ENCODE assay signal across 8 cellular contexts in the genomic region with DNA sequence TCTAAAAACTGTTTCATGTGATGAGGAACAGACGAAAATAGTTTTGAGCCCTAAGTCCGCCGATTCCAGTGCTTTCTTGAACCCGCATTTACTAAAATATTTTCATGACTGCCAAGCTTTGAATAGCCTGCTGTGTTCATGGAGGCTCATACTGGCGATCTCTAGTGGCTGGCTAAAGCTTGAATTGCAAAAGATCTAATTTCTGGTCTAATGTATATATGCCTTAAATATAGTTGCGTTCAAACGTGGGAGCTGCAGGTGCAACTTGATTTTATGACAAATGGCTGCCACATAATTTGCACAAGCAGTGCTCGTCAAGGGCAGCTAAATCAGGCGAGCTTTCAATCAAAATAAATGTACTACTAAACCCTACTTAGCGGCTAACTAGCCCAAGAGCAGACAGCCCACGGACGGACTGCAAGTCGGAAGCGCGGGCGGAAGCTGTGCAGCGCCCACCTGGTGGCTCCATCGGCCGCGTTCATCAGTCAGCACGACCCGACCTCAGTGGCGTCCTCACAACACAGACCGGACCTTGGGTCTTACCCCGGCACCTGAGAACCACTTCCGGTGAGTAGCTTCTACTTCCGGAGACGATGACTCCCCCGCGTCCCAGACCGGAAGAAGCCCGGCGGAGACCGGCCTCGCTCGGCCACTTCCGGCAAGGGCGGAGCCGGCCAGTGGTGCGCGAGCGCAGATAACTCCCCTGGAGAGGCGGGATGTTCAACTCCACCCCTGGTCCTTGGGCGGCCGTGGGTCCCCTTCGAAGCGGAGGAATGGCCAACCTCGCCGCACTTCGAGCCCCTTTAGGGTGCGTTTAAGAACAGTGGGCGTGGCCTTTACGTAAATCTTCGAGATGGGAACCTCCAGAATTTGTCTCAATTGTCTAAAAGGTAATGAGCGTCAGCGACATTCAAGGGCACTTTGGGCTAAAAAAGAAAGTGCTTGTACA. TPM values are rescaled to one million over a fixed set of nuclear protein-coding genes. Genes with fewer than 3 reads are reported as not detected.
DNase-seq lines count a peak whose midpoint lies in the region; ATAC-seq and TF ChIP-seq lines count a peak whose summit lies in the region.

No MANE protein-coding gene starts in this region.

- no peaks in the 10 kb centered on the region for H3K9me3 ChIP-seq in prostate gland

- H3K27me3 ChIP-seq in prostate gland (replicated peaks; ENCODE audit: insufficient read depth), result no peaks in the 10 kb centered on the region

- H3K4me3 ChIP-seq in prostate gland, result peak overlapping the region; percentile 42 to 57
- H3K4me3 ChIP-seq in urinary bladder (ENCODE audit: low read depth, low read length), result peak overlapping the region; percentile 54

- peak; percentile 95 for DNase-seq in GM13976 (ENCODE audit: low spot score)
- peak; percentile 95 for DNase-seq in NCI-H1436 (lab: John Stamatoyannopoulos, UW)
- DNase-seq in T-cell, result peak; percentile 36 to 83 (median 62)
- peak; percentile 76 to 97 (median 93) for DNase-seq in amygdala (lab: John Stamatoyannopoulos, UW)
- DNase-seq in left ventricle myocardium superior, result peak; percentile 97
- DNase-seq in prostate gland (ENCODE audit: low spot score), result peak; percentile 90

- H3K27ac ChIP-seq in prostate gland, result peak overlapping the region; percentile 73 to 82
- peak overlapping the region; percentile 80 for H3K27ac ChIP-seq in urinary bladder (ENCODE audit: low read depth)

- H3K9me3 Mint-ChIP-seq in T-cell, result no peaks in the 10 kb centered on the region

- CTCF ChIA-PET in T-cell (lab: Charles Lee), result interaction anchor here (0.5 to 0.7 kb wide), 4 partner anchors 9 to 1184 kb away, joined by 3 read pairs; a partner anchor contains a TSS

- TF ChIP-seq POLR2A in prostate gland (IDR thresholded peaks at IDR 0.05), result peak; percentile 49

- peaks cover 7% of the 10 kb centered on the region for H3K4me1 ChIP-seq in prostate gland (replicated peaks)
- H3K4me1 ChIP-seq in urinary bladder (ENCODE audit: insufficient read depth), result no peaks in the 10 kb centered on the region

- H3K4me1 Mint-ChIP-seq in T-cell, result peaks cover 43 to 50% (median 48%) of the 10 kb centered on the region in 3 donors

- peaks cover 20% of the 10 kb centered on the region for H3K36me3 Mint-ChIP-seq in T-cell

- intact Hi-C loops in left ventricle myocardium superior (cut with micrococcal nuclease) (no loop called here), prostate gland (cut with DNase I) (no loop called here)

- TF ChIP-seq CTCF in GM13976 (IDR thresholded peaks at IDR 0.05; ENCODE audit: borderline replicate concordance, control extremely low read depth, extremely low read depth, insufficient read depth, missing control alignments) (peak; percentile 14), prostate gland (IDR thresholded peaks at IDR 0.05) (peak in 2 of 4 experiments; percentile 34 to 37)

- in situ Hi-C loops in GM13976 (cut with MboI; ENCODE audit: low sequenced_read_pairs, unreplicated experiment), result no loop called here

- peak overlapping the region; percentile 97 to 98 for H3K27ac Mint-ChIP-seq in T-cell

- POLR2A ChIA-PET in T-cell (lab: Charles Lee), result interaction anchor here in 1 of 2 donors (0.5 to 1.2 kb wide), 2 partner anchors 702 to 1994 kb away, joined by 3 to 9 read pairs; a partner anchor contains a TSS

- H3K36me3 ChIP-seq in prostate gland (peaks cover 0 to 19% of the 10 kb centered on the region in 2 donors), urinary bladder (ENCODE audit: insufficient read depth) (no peaks in the 10 kb centered on the region)

- WGBS in prostate gland, result 2% methylated on average over 56 of the region's 56 CpGs
- 2% methylated on average over 56 of the region's 56 CpGs for WGBS in urinary bladder

- peak; percentile 98 for ATAC-seq in HG02840 (IDR thresholded peaks at IDR 0.05; ENCODE audit: low FRiP score, unreplicated experiment)
- peak; percentile 85 to 94 (median 88) for ATAC-seq in T-cell (replicated peaks in 1 of 4)
- ATAC-seq in left ventricle myocardium superior, result peak; percentile 98

- H3K4me3 Mint-ChIP-seq in T-cell, result peak overlapping the region; percentile 94 to 96 (median 96)

- no peaks in the 10 kb centered on the region for H3K27me3 Mint-ChIP-seq in T-cell

RNA-seq across cellular contexts. Expression of a gene that starts 6.1 kb away (rescaled TPM):
- 1,000 to 10,000 TPM; 1,339 to 2,234 (median 1,487) TPM for total RNA-seq in T-cell
- total RNA-seq in left ventricle myocardium superior, result 588 TPM
- total RNA-seq in prostate gland, result 1,000 to 10,000 TPM in 1 of 2 donors, 100 to 1,000 TPM in 1; 693 to 1,360 TPM
- total RNA-seq in urinary bladder, result 674 TPM
- polyA plus RNA-seq in urinary bladder, result 2,792 TPM

RNA-seq across cellular contexts. Expression of a gene that starts 6.2 kb away (rescaled TPM):
- 10 to 100 TPM; 17.9 to 23.5 (median 23.4) TPM for total RNA-seq in T-cell
- total RNA-seq in left ventricle myocardium superior, result 2.6 TPM
- 10 to 100 TPM in 1 of 2 donors, 1 to 10 TPM in 1; 2.8 to 10.5 TPM for total RNA-seq in prostate gland
- total RNA-seq in urinary bladder, result 7.8 TPM
- 3.2 TPM for polyA plus RNA-seq in urinary bladder

Comparison
In these comparisons a context has a peak if more than half of its experiments do, and no peak if none do; other contexts are left out.
1. Peak in every context shown above with its lines: DNase-seq, ATAC-seq, H3K4me3 ChIP-seq and H3K27ac ChIP-seq.